ENCODE assay signal across 8 cellular contexts in genomic region chr19:1236566-1236965, GRCh38. TPM values are rescaled to one million over a fixed set of nuclear protein-coding genes. Genes with fewer than 3 reads are reported as not detected.
DNase-seq lines count a peak whose midpoint lies in the region; ATAC-seq, FAIRE-seq and TF ChIP-seq lines count a peak whose summit lies in the region.

No MANE protein-coding gene starts in this region.

- no peaks in the 10 kb centered on the region for H3K27me3 Mint-ChIP-seq in endodermal cell (ENCODE audit: insufficient read depth)

- DNase-seq in NCI-H2227 (lab: John Stamatoyannopoulos, UW; ENCODE audit: unreplicated experiment) (peak; percentile 69), endodermal cell (no peak), trophoblast cell (no peak), kidney (no peak), GM19239 (ENCODE audit: insufficient read length, low spot score) (no peak), right lobe of liver (no peak), lower leg skin (ENCODE audit: low spot score in 2 of 2) (no peak)

- peaks cover 10% of the 10 kb centered on the region for H3K79me1 ChIP-seq in trophoblast cell (ENCODE audit: low read length)

- no peak overlapping the region for H4K8ac ChIP-seq in trophoblast cell (ENCODE audit: low read depth, low read length)

- peaks cover 13% of the 10 kb centered on the region for H3K36me3 Mint-ChIP-seq in endodermal cell (ENCODE audit: low read depth)

- H3K9me3 ChIP-seq in ES-I3 (ENCODE audit: control insufficient read depth, insufficient read depth, low read length), result no peaks in the 10 kb centered on the region
- H3K9me3 ChIP-seq in endodermal cell (ENCODE audit: control insufficient read depth, low read length), result no peaks in the 10 kb centered on the region
- peaks cover 3% of the 10 kb centered on the region for H3K9me3 ChIP-seq in trophoblast cell (ENCODE audit: insufficient read depth, low read depth, low read length)
- no peaks in the 10 kb centered on the region for H3K9me3 ChIP-seq in kidney (ENCODE audit: control insufficient read depth in 1 of 2, low read length in 2 of 2)
- H3K9me3 ChIP-seq in right lobe of liver, result no peaks in the 10 kb centered on the region

- no peaks in the 10 kb centered on the region for H3K9me3 Mint-ChIP-seq in endodermal cell

- H3K4me2 ChIP-seq in trophoblast cell (ENCODE audit: low read length), result peak overlapping the region; percentile 98

- H3K36me3 ChIP-seq in ES-I3 (ENCODE audit: insufficient read depth, low read length) (no peaks in the 10 kb centered on the region), endodermal cell (ENCODE audit: control insufficient read depth, insufficient read depth, low read length) (peaks cover 10% of the 10 kb centered on the region), trophoblast cell (ENCODE audit: control insufficient read depth in 1 of 2, insufficient read depth in 2 of 2, low read length in 2 of 2) (peaks cover 30 to 31% of the 10 kb centered on the region in 2 experiments), kidney (ENCODE audit: control insufficient read depth in 1 of 2, insufficient read depth in 2 of 2, low read length in 2 of 2) (no peaks in the 10 kb centered on the region), right lobe of liver (no peaks in the 10 kb centered on the region)

- H3K27ac Mint-ChIP-seq in endodermal cell, result no peak overlapping the region

- no peak overlapping the region for H2AK5ac ChIP-seq in trophoblast cell (ENCODE audit: low read length)

- H3K4me3 ChIP-seq in endodermal cell (ENCODE audit: low read length) (peak overlapping the region; percentile 78), trophoblast cell (ENCODE audit: low read depth, low read length) (peak overlapping the region; percentile 83), kidney (ENCODE audit: low read length in 2 of 2) (no peak overlapping the region), right lobe of liver (no peak overlapping the region), lower leg skin (ENCODE audit: low read depth, poor library complexity, severe bottlenecking) (no peak overlapping the region)

- 17 to 36% methylated on average over 6 to 38 of the region's 42 CpGs for WGBS in endodermal cell (ENCODE audit: insufficient coverage in 1 of 2, insufficient read length in 1 of 2), 2 experiments
- no CpG with 5 or more reads among the region's 42 CpGs for WGBS in trophoblast cell (ENCODE audit: extremely low coverage, insufficient coverage, insufficient read length)
- no CpG with 5 or more reads among the region's 42 CpGs for WGBS in right lobe of liver (ENCODE audit: insufficient coverage, low coverage, low lambda C conversion rate, missing lambda C conversion rate)
- 20% methylated on average over 2 of the region's 42 CpGs; no CpG with 5 or more reads in 1 of the 2 donors for WGBS in lower leg skin, 2 donors

- H3K23ac ChIP-seq in trophoblast cell (ENCODE audit: low read length), result no peak overlapping the region

- no peak overlapping the region for H3K14ac ChIP-seq in trophoblast cell (ENCODE audit: low read length)

- FAIRE-seq in kidney (lab: Jason Lieb, UNC), result no peak
- FAIRE-seq in GM19239 (lab: Jason Lieb, UNC), result no peak

- peak overlapping the region; percentile 60 for H3K4me3 Mint-ChIP-seq in endodermal cell

- H3K18ac ChIP-seq in trophoblast cell (ENCODE audit: low read length), result no peak overlapping the region

- no peak overlapping the region for H3K4ac ChIP-seq in trophoblast cell (ENCODE audit: low read depth, low read length)

- H3K4me1 ChIP-seq in ES-I3 (ENCODE audit: insufficient read depth, low read length) (no peaks in the 10 kb centered on the region; the same call in 1 of the 2 replicates), endodermal cell (ENCODE audit: control insufficient read depth, insufficient read depth, low read length) (no peaks in the 10 kb centered on the region), trophoblast cell (ENCODE audit: control insufficient read depth in 1 of 2, insufficient read depth in 2 of 2, low read length in 2 of 2) (peaks cover 11 to 27% of the 10 kb centered on the region in 2 experiments), kidney (ENCODE audit: control insufficient read depth in 1 of 2, insufficient read depth in 1 of 2, low read depth in 1 of 2, low read length in 2 of 2) (peaks cover 6 to 19% of the 10 kb centered on the region in 2 donors), right lobe of liver (peaks cover 0 to 21% (median 6%) of the 10 kb centered on the region in 4 donors)

- H3K27ac ChIP-seq in endodermal cell (ENCODE audit: low read depth, low read length), result peak overlapping the region; percentile 85
- H3K27ac ChIP-seq in trophoblast cell (ENCODE audit: low read depth, low read length), result no peak overlapping the region
- H3K27ac ChIP-seq in kidney (ENCODE audit: low read depth in 2 of 2, low read length in 2 of 2), result no peak overlapping the region
- no peak overlapping the region for H3K27ac ChIP-seq in right lobe of liver

- H4K91ac ChIP-seq in trophoblast cell (ENCODE audit: low read depth, low read length), result no peak overlapping the region

- peaks cover 1% of the 10 kb centered on the region for H3K79me2 ChIP-seq in trophoblast cell (ENCODE audit: control insufficient read depth, insufficient read depth, low read length, poor library complexity)

- peaks cover 9% of the 10 kb centered on the region for H3K4me1 Mint-ChIP-seq in endodermal cell

- intact Hi-C loops in kidney (cut with DNase I) (no loop called here), right lobe of liver (cut with DNase I) (no loop called here), lower leg skin (cut with DNase I; ENCODE audit: low total_unique reads) (no loop called here)

- H2AFZ ChIP-seq in trophoblast cell (ENCODE audit: insufficient read depth, low read length, poor library complexity), result no peak overlapping the region

- no peak overlapping the region for H4K12ac ChIP-seq in trophoblast cell (ENCODE audit: low read depth, low read length)

- H2BK120ac ChIP-seq in trophoblast cell (ENCODE audit: insufficient read depth, low read length, poor library complexity), result no peak overlapping the region

- no peak overlapping the region for H2BK12ac ChIP-seq in trophoblast cell (ENCODE audit: low read length)

- no peaks in the 10 kb centered on the region for H3K27me3 ChIP-seq in endodermal cell (ENCODE audit: control insufficient read depth, insufficient read depth, low read length, poor library complexity, severe bottlenecking)
- H3K27me3 ChIP-seq in trophoblast cell (ENCODE audit: insufficient read depth, low read length), result no peaks in the 10 kb centered on the region
- no peaks in the 10 kb centered on the region for H3K27me3 ChIP-seq in right lobe of liver

- no peak overlapping the region for H2BK5ac ChIP-seq in trophoblast cell (ENCODE audit: low read depth, low read length, poor library complexity)

- no peak for ATAC-seq in right lobe of liver

- H3K9ac ChIP-seq in ES-I3 (ENCODE audit: low read depth, low read length) (peak overlapping the region; percentile 88; the same call in 1 of the 2 replicates), endodermal cell (ENCODE audit: extremely low read depth, low read length, poor library complexity, severe bottlenecking) (no peak overlapping the region), trophoblast cell (ENCODE audit: low read length) (no peak overlapping the region), kidney (ENCODE audit: low read length in 2 of 2) (no peak overlapping the region)

- TF ChIP-seq POLR2A in right lobe of liver (IDR thresholded peaks at IDR 0.05) (no peak), lower leg skin (IDR thresholded peaks at IDR 0.05) (no peak)

- TF ChIP-seq CTCF in endodermal cell (conservative IDR thresholded peaks at IDR 0.05) (no peak), kidney (IDR thresholded peaks at IDR 0.05; ENCODE audit: borderline replicate concordance, extremely low read depth, insufficient read depth) (no peak), right lobe of liver (IDR thresholded peaks at IDR 0.05) (no peak), lower leg skin (IDR thresholded peaks at IDR 0.05) (no peak)

RNA-seq across cellular contexts. Expression of gene CBARP, which starts 1.2 kb away (rescaled TPM):
- 10 to 100 TPM; 21.5 to 28.5 TPM for total RNA-seq in endodermal cell
- polyA plus RNA-seq in endodermal cell (2013, experiment 1 of 2), result 26.4 TPM
- polyA plus RNA-seq in endodermal cell (2013, experiment 2 of 2), result 19.3 TPM
- 3.7 and 4.2 TPM in 2 replicates for polyA plus RNA-seq in trophoblast cell (2013)
- 1.1 TPM for total RNA-seq in kidney
- 1.0 TPM for polyA plus RNA-seq in kidney (ENCODE audit: insufficient read depth, low read depth, low replicate concordance)
- total RNA-seq in right lobe of liver, result under 1 TPM; 0.15 to 0.62 (median 0.31) TPM
- 10 to 100 TPM in 3 of 4 donors, 1 to 10 TPM in 1; 8.1 to 16.7 (median 13.6) TPM for total RNA-seq in lower leg skin

RNA-seq across cellular contexts. Expression of gene ATP5F1D, which starts 5.0 kb away (rescaled TPM):
- total RNA-seq in endodermal cell, result 100 to 1,000 TPM; 144 to 159 TPM
- polyA plus RNA-seq in endodermal cell (2013, experiment 1 of 2), result 108 TPM
- polyA plus RNA-seq in endodermal cell (2013, experiment 2 of 2), result 96.0 TPM
- 106 and 107 TPM in 2 replicates for polyA plus RNA-seq in trophoblast cell (2013)
- total RNA-seq in kidney, result 183 TPM
- 641 TPM for polyA plus RNA-seq in kidney (ENCODE audit: insufficient read depth, low read depth, low replicate concordance)
- 100 to 1,000 TPM in 5 of 6 experiments, 10 to 100 TPM in 1; 98.1 to 240 (median 137) TPM for total RNA-seq in right lobe of liver
- 100 to 1,000 TPM; 121 to 198 (median 146) TPM for total RNA-seq in lower leg skin

RNA-seq across cellular contexts. Expression of gene MIDN, which starts 11.8 kb away (rescaled TPM):
- 100 to 1,000 TPM; 183 to 185 TPM for total RNA-seq in endodermal cell
- 126 TPM for polyA plus RNA-seq in endodermal cell (2013, experiment 1 of 2)
- polyA plus RNA-seq in endodermal cell (2013, experiment 2 of 2), result 115 TPM
- polyA plus RNA-seq in trophoblast cell (2013), result 159 and 165 TPM in 2 replicates
- 205 TPM for total RNA-seq in kidney
- polyA plus RNA-seq in kidney (ENCODE audit: insufficient read depth, low read depth, low replicate concordance), result 21.3 TPM
- total RNA-seq in right lobe of liver, result 10 to 100 TPM; 22.3 to 55.1 (median 29.3) TPM
- total RNA-seq in lower leg skin, result 100 to 1,000 TPM in 1 of 4 donors, 10 to 100 TPM in 3; 59.7 to 119 (median 78.7) TPM

RNA-seq across cellular contexts. Expression of gene STK11, which starts 31.0 kb away (rescaled TPM):
- total RNA-seq in endodermal cell (10 to 100 TPM; 78.8 to 81.4 TPM), kidney (57.7 TPM), right lobe of liver (10 to 100 TPM; 23.8 to 34.0 (median 29.5) TPM), lower leg skin (100 to 1,000 TPM in 1 of 4 donors, 10 to 100 TPM in 3; 74.0 to 106 (median 78.4) TPM)
- 44.7 TPM for polyA plus RNA-seq in endodermal cell (2013, experiment 1 of 2)
- 46.8 TPM for polyA plus RNA-seq in endodermal cell (2013, experiment 2 of 2)
- 32.9 and 33.1 TPM in 2 replicates for polyA plus RNA-seq in trophoblast cell (2013)
- 40.7 TPM for polyA plus RNA-seq in kidney (ENCODE audit: insufficient read depth, low read depth, low replicate concordance)

RNA-seq across cellular contexts. Expression of gene CIRBP, which starts 32.6 kb away (rescaled TPM):
- total RNA-seq in endodermal cell, result 100 to 1,000 TPM; 282 to 301 TPM
- 403 TPM for polyA plus RNA-seq in endodermal cell (2013, experiment 1 of 2)
- polyA plus RNA-seq in endodermal cell (2013, experiment 2 of 2), result 310 TPM
- polyA plus RNA-seq in trophoblast cell (2013), result 116 and 120 TPM in 2 replicates
- 533 TPM for total RNA-seq in kidney
- 408 TPM for polyA plus RNA-seq in kidney (ENCODE audit: insufficient read depth, low read depth, low replicate concordance)
- 100 to 1,000 TPM in 2 of 6 experiments, 10 to 100 TPM in 4; 69.2 to 111 (median 89.5) TPM for total RNA-seq in right lobe of liver
- total RNA-seq in lower leg skin, result 100 to 1,000 TPM; 496 to 546 (median 545) TPM

Comparison
In these comparisons a context has a peak if more than half of its experiments do, and no peak if none do; other contexts are left out.
1. H3K4me3 ChIP-seq: peak in endodermal cell (single experiment) and trophoblast cell (single experiment); none in kidney (0 of 2), right lobe of liver (0 of 3) and lower leg skin (single experiment).